In the genomic region with DNA sequence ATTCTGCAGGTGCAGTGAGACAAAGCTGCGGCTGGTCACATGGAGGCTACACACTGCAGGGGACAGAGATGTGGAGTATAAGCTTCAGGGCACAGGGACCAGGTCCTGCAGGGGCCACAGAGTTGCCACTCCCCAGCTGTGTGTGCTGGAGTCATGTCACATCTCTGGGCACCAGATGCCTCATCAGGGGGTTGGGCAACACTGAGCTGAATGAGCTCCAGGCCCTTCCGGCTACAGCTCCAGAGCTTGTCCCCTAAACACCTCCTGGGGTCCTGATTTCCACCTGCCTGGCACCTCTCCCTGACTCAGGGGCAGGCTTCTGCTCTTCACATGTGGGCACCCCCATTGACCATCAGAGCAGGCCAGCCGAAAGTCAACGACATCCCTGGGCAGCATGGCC, we compare ENCODE assay signal across 23 cellular contexts. TPM values are rescaled to one million over a fixed set of nuclear protein-coding genes. Genes with fewer than 3 reads are reported as not detected.
"Had no signal": no experiment of that assay in that cellular context is flagged by ENCODE, and none has a peak within 500 bp of the region (broad histone marks: within the 10 kb centered on the region; RNA-seq: fewer than 3 reads in every experiment).

No MANE protein-coding gene starts in this region.

- H3K27ac Mint-ChIP-seq: activated naive CD4-positive, alpha-beta T cell treated with anti-CD3 and anti-CD28 coated beads for 36 hours; activated naive CD8-positive, alpha-beta T cell treated with anti-CD3 and anti-CD28 coated beads, Interleukin-2, amount 10 ng/mL, durations not matched to agents 7 days and 5 days had no signal

- H3K36me3 Mint-ChIP-seq: activated naive CD8-positive, alpha-beta T cell treated with anti-CD3 and anti-CD28 coated beads, Interleukin-2, amount 10 ng/mL, durations not matched to agents 7 days and 5 days had no signal

- H3K4me3 Mint-ChIP-seq: activated naive CD4-positive, alpha-beta T cell treated with anti-CD3 and anti-CD28 coated beads for 36 hours; activated naive CD8-positive, alpha-beta T cell treated with anti-CD3 and anti-CD28 coated beads, Interleukin-2, amount 10 ng/mL, durations not matched to agents 7 days and 5 days; activated T-cell treated with anti-CD3 and anti-CD28 coated beads, Interleukin-2, amount 50 U/mL, for 4 hours; stimulated activated naive B cell treated with anti-CD40 and anti-IgM and Interleukin-4, amounts not matched to agents 10 μg/mL and 1 μg/mL and 100 μg/mL, for 72 hours; T-cell had no signal

- H3K4me1 Mint-ChIP-seq: activated naive CD8-positive, alpha-beta T cell treated with anti-CD3 and anti-CD28 coated beads, Interleukin-2, amount 10 ng/mL, durations not matched to agents 7 days and 5 days had no signal

- H3K4me3 ChIP-seq: coronary artery, heart right ventricle had no signal

- ATAC-seq: activated T-cell treated with anti-CD3 and anti-CD28 coated beads, Interleukin-2, amount 50 U/mL, for 4 hours; heart right ventricle; left cardiac atrium; sciatic nerve; T-cell had no signal

- H3K27ac ChIP-seq: coronary artery had no signal

- H3K27me3 Mint-ChIP-seq: activated naive CD8-positive, alpha-beta T cell treated with anti-CD3 and anti-CD28 coated beads, Interleukin-2, amount 10 ng/mL, durations not matched to agents 7 days and 5 days; stimulated activated naive B cell treated with anti-CD40 and anti-IgM and Interleukin-4, amounts not matched to agents 10 μg/mL and 1 μg/mL and 100 μg/mL, for 72 hours; T-cell had no signal

- H3K9me3 Mint-ChIP-seq: activated naive CD4-positive, alpha-beta T cell treated with anti-CD3 and anti-CD28 coated beads for 36 hours; activated naive CD8-positive, alpha-beta T cell treated with anti-CD3 and anti-CD28 coated beads, Interleukin-2, amount 10 ng/mL, durations not matched to agents 7 days and 5 days; activated T-cell treated with anti-CD3 and anti-CD28 coated beads, Interleukin-2, amount 50 U/mL, for 4 hours; stimulated activated naive B cell treated with anti-CD40 and anti-IgM and Interleukin-4, amounts not matched to agents 10 μg/mL and 1 μg/mL and 100 μg/mL, for 72 hours; T-cell had no signal

- H3K27me3 ChIP-seq: heart right ventricle had no signal

- H3K9me3 ChIP-seq: heart right ventricle had no signal

- DNase-seq: activated CD4-positive, alpha-beta T cell treated with anti-CD3 and anti-CD28 coated beads for 4 hours; activated CD4-positive, alpha-beta T cell treated with anti-CD3 and anti-CD28 coated beads, Interleukin-2, amount 50 U/mL, for 48 hours; activated CD4-positive, CD25-positive, alpha-beta regulatory T cell; activated CD8-positive, alpha-beta memory T cell treated with anti-CD3 and anti-CD28 coated beads, Interleukin-2, amount 50 U/mL, for 48 hours; activated naive CD4-positive, alpha-beta T cell treated with anti-CD3 and anti-CD28 coated beads for 36 hours; activated naive CD8-positive, alpha-beta T cell treated with anti-CD3 and anti-CD28 coated beads, Interleukin-2, amount 10 ng/mL, durations not matched to agents 7 days and 5 days; activated T-cell treated with anti-CD3 and anti-CD28 coated beads, Interleukin-2, amount 50 U/mL, for 4 hours; amygdala; cerebellar nuclear complex; heart right ventricle; left cardiac atrium; nucleus accumbens; stimulated activated CD4-positive, alpha-beta T cell treated with anti-CD3 and anti-CD28 coated beads, Interleukin-15, amount 100 ng/mL, for 24 hours; stimulated activated naive B cell treated with anti-CD40 and anti-IgM and Interleukin-4, amounts not matched to agents 10 μg/mL and 1 μg/mL and 100 μg/mL, for 72 hours; T-cell; T-helper 9 cell had no signal

RNA-seq across cellular contexts. Expression of a gene that starts 50.5 kb away (rescaled TPM):
- total RNA-seq: activated naive CD4-positive, alpha-beta T cell treated with anti-CD3 and anti-CD28 coated beads for 36 hours; activated naive CD8-positive, alpha-beta T cell treated with anti-CD3 and anti-CD28 coated beads, Interleukin-2, amount 10 ng/mL, durations not matched to agents 7 days and 5 days; activated T-cell treated with anti-CD3 and anti-CD28 coated beads, Interleukin-2, amount 50 U/mL, for 4 hours; fibroblast of villous mesenchyme; left cardiac atrium; liver; sciatic nerve; T-cell; ureter had no signal
- polyA plus RNA-seq: liver, neural cell, small intestine had no signal
